ENCODE assay signal across 12 cellular contexts in genomic region chr1:178867670-178868069, GRCh38. TPM values are rescaled to one million over a fixed set of nuclear protein-coding genes. Genes with fewer than 3 reads are reported as not detected.
DNase-seq lines count a peak whose midpoint lies in the region; ATAC-seq and TF ChIP-seq lines count a peak whose summit lies in the region.
"Had no signal": no experiment of that assay in that cellular context is flagged by ENCODE, and none has a peak within 500 bp of the region (broad histone marks: within the 10 kb centered on the region; RNA-seq: fewer than 3 reads in every experiment).

No MANE protein-coding gene starts in this region.

- intact Hi-C loops in right cardiac atrium (cut with DNase I) (no loop called here), Right ventricle myocardium superior (cut with DNase I) (loop anchor here (5.0 kb wide), 1 partner anchor 65 kb away; no protein-coding TSS in a partner anchor)

- peak overlapping the region; percentile 56 to 89 (median 86) for H3K27ac Mint-ChIP-seq in nephron
- H3K27ac Mint-ChIP-seq: neural progenitor cell had no signal

- H3K27me3 ChIP-seq in right cardiac atrium (ENCODE audit: control insufficient read depth, insufficient read depth) (no peaks in the 10 kb centered on the region), duodenal mucosa (ENCODE audit: control insufficient read depth in 1 of 2, insufficient read depth in 2 of 2, low read length in 2 of 2) (no peaks in the 10 kb centered on the region)
- H3K27me3 ChIP-seq: neural progenitor cell had no signal

- DNase-seq in right cardiac atrium (no peak), Right ventricle myocardium superior (no peak), NCI-H128 (lab: John Stamatoyannopoulos, UW; ENCODE audit: unreplicated experiment) (no peak), SIG-M5 (lab: John Stamatoyannopoulos, UW) (no peak), Kasumi-1 (lab: John Stamatoyannopoulos, UW) (no peak), NCI-H187 treated with DMSO at 0.1 percent for 48 hours (lab: John Stamatoyannopoulos, UW) (no peak)
- DNase-seq: foreskin melanocyte, NCI-H1930, T-helper 1 cell had no signal

- H3K27ac ChIP-seq in right cardiac atrium (ENCODE audit: low read length) (no peak overlapping the region), duodenal mucosa (ENCODE audit: low read depth, low read length) (peak overlapping the region; percentile 15)

- 51% methylated on average over 5 of the region's 5 CpGs for WGBS in right cardiac atrium

- no peak for ATAC-seq in right cardiac atrium
- ATAC-seq in Right ventricle myocardium superior (ENCODE audit: poor library complexity), result no peak

- H3K9me3 Mint-ChIP-seq in nephron, result no peaks in the 10 kb centered on the region
- H3K9me3 Mint-ChIP-seq: neural progenitor cell had no signal

- peak overlapping the region in 1 of 2 donors; percentile 47 for H3K9ac ChIP-seq in duodenal mucosa (ENCODE audit: low read depth in 1 of 2, low read length in 2 of 2)
- H3K9ac ChIP-seq: neural progenitor cell had no signal

- no peaks in the 10 kb centered on the region for H3K9me3 ChIP-seq in right cardiac atrium (ENCODE audit: control insufficient read depth, low read length)
- no peaks in the 10 kb centered on the region for H3K9me3 ChIP-seq in duodenal mucosa (ENCODE audit: control insufficient read depth in 1 of 2, low read length in 2 of 2)

- H3K4me1 ChIP-seq in right cardiac atrium (ENCODE audit: control insufficient read depth, insufficient read depth, low read length) (no peaks in the 10 kb centered on the region), duodenal mucosa (ENCODE audit: control insufficient read depth in 1 of 2, insufficient read depth in 2 of 2, low read length in 2 of 2) (peaks cover 16 to 47% of the 10 kb centered on the region in 2 donors)

- no peak for TF ChIP-seq CTCF in nephron (IDR thresholded peaks at IDR 0.05; ENCODE audit: unreplicated experiment in 3 of 3)

- peaks cover 48% of the 10 kb centered on the region for H3K4me1 Mint-ChIP-seq in nephron

- H3K27me3 Mint-ChIP-seq in nephron (ENCODE audit: low read depth), result no peaks in the 10 kb centered on the region

- H3K4me3 Mint-ChIP-seq in nephron, result peak overlapping the region; percentile 71 to 87 (median 81)
- H3K4me3 Mint-ChIP-seq: neural progenitor cell had no signal

- H3K4me3 ChIP-seq in right cardiac atrium (ENCODE audit: low read length), result peak overlapping the region; percentile 64
- H3K4me3 ChIP-seq in duodenal mucosa (ENCODE audit: low read depth in 1 of 2, low read length in 2 of 2), result peak overlapping the region; percentile 38 to 61
- H3K4me3 ChIP-seq: neural progenitor cell had no signal

- no peaks in the 10 kb centered on the region for H3K36me3 ChIP-seq in duodenal mucosa (ENCODE audit: control insufficient read depth in 1 of 2, insufficient read depth in 2 of 2, low read length in 2 of 2)
- H3K36me3 ChIP-seq: neural progenitor cell had no signal

- H3K36me3 Mint-ChIP-seq in nephron (ENCODE audit: low read depth), result peaks cover 39% of the 10 kb centered on the region

RNA-seq across cellular contexts. Expression of gene ANGPTL1, which starts 3.2 kb away (rescaled TPM):
- total RNA-seq in right cardiac atrium, result 10 to 100 TPM; 13.2 to 25.7 (median 20.6) TPM
- polyA plus RNA-seq in right cardiac atrium, result 19.1 TPM
- 7.5 TPM for total RNA-seq in Right ventricle myocardium superior
